Comparison of ENCODE assay signal across 1 cellular context in the genomic region with DNA sequence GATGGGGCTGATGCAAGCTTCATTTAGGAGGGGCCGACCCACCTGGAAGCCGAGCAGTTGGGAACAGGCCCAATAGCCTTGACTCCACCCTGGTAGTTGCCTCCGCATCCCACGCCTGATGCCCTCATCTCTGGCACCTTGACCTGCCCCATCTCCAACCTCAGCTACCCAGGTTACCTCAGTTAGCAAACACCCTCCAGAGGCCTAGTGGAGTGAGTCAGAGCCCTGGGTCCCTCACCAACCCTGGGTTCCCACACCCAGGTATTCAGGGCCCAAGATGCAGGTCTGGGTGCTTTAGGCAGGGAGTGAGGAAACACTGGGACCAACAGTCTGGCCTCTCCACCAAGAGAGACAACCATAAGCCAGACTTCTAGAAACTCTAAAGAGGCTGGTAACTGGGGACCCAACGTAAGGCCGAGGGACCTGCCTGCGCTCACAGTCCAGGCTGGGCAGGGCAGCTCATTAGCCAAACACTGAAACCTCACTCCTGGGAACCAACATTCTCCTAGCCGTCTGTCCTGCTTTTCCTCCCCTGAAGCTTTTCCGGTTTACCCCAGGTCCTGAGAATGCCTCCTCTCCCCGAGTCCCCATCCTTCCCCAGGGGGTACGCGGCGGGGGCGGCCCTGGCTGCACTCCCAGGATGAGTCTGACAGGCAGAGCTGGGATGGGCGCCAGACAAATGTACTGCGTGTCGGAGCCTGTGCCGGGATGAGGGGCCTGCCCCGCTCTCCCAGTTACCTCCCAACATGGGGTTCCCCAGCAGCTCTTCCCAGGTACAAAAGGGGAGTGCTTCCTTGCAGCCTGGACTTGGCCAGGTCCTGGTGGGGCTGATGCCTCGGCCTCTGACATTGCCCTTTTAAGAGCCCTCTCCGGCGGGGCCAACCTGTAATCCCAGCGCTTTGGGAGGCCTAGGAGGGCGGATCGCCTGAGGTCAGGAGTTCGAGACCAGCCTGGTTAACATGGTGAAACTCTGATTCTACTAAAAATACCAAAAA.
TF ChIP-seq lines count a peak whose summit lies in the region.

No MANE protein-coding gene starts in this region.

TF ChIP-seq in HEK293, 187 proteins besides CTCF, POLR2A, EP300 and RAD21 (continued from another document):
- TF ChIP-seq AEBP2 (tag by site-specific recombination; IDR thresholded peaks at IDR 0.05; ENCODE audit: borderline replicate concordance) (no peak), ZNF670 (tag by site-specific recombination; IDR thresholded peaks at IDR 0.05; ENCODE audit: low read depth) (no peak), OSR2 (tag by site-specific recombination; IDR thresholded peaks at IDR 0.05) (no peak), KLF10 (tag by site-specific recombination; IDR thresholded peaks at IDR 0.05) (no peak), ZNF202 (tag by site-specific recombination; IDR thresholded peaks at IDR 0.05; ENCODE audit: borderline replicate concordance) (no peak), PRDM1 (tag by site-specific recombination; IDR thresholded peaks at IDR 0.05) (no peak), ZFP69B (tag by site-specific recombination; IDR thresholded peaks at IDR 0.05) (peak; percentile 99), ZNF530 (tag by site-specific recombination; IDR thresholded peaks at IDR 0.05; ENCODE audit: low read depth) (no peak), ZNF514 (tag by site-specific recombination; IDR thresholded peaks at IDR 0.05) (no peak), GFI1B (tag by site-specific recombination; IDR thresholded peaks at IDR 0.05) (no peak), ZNF114 (tag by site-specific recombination; IDR thresholded peaks at IDR 0.05) (no peak), ZNF610 (tag by site-specific recombination; IDR thresholded peaks at IDR 0.05; ENCODE audit: borderline replicate concordance) (no peak), YY2 (tag by site-specific recombination; IDR thresholded peaks at IDR 0.05) (no peak), IKZF3 (tag by site-specific recombination; IDR thresholded peaks at IDR 0.05) (peak; percentile 82), FEZF1 (tag by site-specific recombination; IDR thresholded peaks at IDR 0.05) (no peak), ZBTB26 (tag by site-specific recombination; optimal IDR thresholded peaks at IDR 0.05) (no peak), ZNF555 (tag by site-specific recombination; conservative IDR thresholded peaks at IDR 0.05) (no peak), ZIC2 (tag by site-specific recombination; IDR thresholded peaks at IDR 0.05) (peak; percentile 87), ZNF639 (tag by site-specific recombination; IDR thresholded peaks at IDR 0.05) (no peak), ZBTB8A (tag by site-specific recombination; IDR thresholded peaks at IDR 0.05) (peak; percentile 66), ZNF677 (tag by site-specific recombination; IDR thresholded peaks at IDR 0.05) (no peak), ZNF654 (tag by site-specific recombination; IDR thresholded peaks at IDR 0.05; ENCODE audit: low read depth) (no peak), RBAK (tag by site-specific recombination; IDR thresholded peaks at IDR 0.05) (no peak), ZNF121 (tag by site-specific recombination; IDR thresholded peaks at IDR 0.05) (no peak), ZNF146 (tag by site-specific recombination; IDR thresholded peaks at IDR 0.05) (no peak), ZNF311 (tag by site-specific recombination; IDR thresholded peaks at IDR 0.05; ENCODE audit: borderline replicate concordance) (no peak), ZFP37 (tag by site-specific recombination; IDR thresholded peaks at IDR 0.05) (no peak), ZNF513 (tag by site-specific recombination; IDR thresholded peaks at IDR 0.05) (no peak), ZNF473 (tag by site-specific recombination; IDR thresholded peaks at IDR 0.05) (no peak), ZNF394 (tag by site-specific recombination; IDR thresholded peaks at IDR 0.05; ENCODE audit: borderline replicate concordance) (no peak; the same call in 1 of the 2 replicates), REPIN1 (tag by site-specific recombination; IDR thresholded peaks at IDR 0.05; ENCODE audit: low read depth) (no peak), ZNF549 (tag by site-specific recombination; IDR thresholded peaks at IDR 0.05) (no peak), ZSCAN30 (tag by site-specific recombination; IDR thresholded peaks at IDR 0.05) (no peak), ZNF416 (tag by site-specific recombination; IDR thresholded peaks at IDR 0.05) (no peak), ZNF148 (tag by site-specific recombination; IDR thresholded peaks at IDR 0.05; ENCODE audit: borderline replicate concordance) (no peak)
- TF ChIP-seq, protein P1, sequence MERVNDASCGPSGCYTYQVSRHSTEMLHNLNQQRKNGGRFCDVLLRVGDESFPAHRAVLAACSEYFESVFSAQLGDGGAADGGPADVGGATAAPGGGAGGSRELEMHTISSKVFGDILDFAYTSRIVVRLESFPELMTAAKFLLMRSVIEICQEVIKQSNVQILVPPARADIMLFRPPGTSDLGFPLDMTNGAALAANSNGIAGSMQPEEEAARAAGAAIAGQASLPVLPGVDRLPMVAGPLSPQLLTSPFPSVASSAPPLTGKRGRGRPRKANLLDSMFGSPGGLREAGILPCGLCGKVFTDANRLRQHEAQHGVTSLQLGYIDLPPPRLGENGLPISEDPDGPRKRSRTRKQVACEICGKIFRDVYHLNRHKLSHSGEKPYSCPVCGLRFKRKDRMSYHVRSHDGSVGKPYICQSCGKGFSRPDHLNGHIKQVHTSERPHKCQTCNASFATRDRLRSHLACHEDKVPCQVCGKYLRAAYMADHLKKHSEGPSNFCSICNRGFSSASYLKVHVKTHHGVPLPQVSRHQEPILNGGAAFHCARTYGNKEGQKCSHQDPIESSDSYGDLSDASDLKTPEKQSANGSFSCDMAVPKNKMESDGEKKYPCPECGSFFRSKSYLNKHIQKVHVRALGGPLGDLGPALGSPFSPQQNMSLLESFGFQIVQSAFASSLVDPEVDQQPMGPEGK (tag by site-specific recombination; IDR thresholded peaks at IDR 0.05), result peak; percentile 84
- TF ChIP-seq, protein P2, sequence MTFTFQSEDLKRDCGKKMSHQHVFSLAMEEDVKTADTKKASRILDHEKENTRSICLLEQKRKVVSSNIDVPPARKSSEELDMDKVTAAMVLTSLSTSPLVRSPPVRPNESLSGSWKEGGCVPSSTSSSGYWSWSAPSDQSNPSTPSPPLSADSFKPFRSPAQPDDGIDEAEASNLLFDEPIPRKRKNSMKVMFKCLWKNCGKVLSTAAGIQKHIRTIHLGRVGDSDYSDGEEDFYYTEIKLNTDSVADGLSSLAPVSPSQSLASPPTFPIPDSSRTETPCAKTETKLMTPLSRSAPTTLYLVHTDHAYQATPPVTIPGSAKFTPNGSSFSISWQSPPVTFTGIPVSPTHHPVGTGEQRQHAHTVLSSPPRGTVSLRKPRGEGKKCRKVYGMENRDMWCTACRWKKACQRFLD (tag by site-specific recombination; IDR thresholded peaks at IDR 0.05), result no peak
- TF ChIP-seq, protein P3, sequence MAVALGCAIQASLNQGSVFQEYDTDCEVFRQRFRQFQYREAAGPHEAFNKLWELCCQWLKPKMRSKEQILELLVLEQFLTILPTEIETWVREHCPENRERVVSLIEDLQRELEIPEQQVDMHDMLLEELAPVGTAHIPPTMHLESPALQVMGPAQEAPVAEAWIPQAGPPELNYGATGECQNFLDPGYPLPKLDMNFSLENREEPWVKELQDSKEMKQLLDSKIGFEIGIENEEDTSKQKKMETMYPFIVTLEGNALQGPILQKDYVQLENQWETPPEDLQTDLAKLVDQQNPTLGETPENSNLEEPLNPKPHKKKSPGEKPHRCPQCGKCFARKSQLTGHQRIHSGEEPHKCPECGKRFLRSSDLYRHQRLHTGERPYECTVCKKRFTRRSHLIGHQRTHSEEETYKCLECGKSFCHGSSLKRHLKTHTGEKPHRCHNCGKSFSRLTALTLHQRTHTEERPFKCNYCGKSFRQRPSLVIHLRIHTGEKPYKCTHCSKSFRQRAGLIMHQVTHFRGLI (tag by site-specific recombination; IDR thresholded peaks at IDR 0.05), result 0 out of 2 replicates have a peak, but pooled peaks have one; percentile 34
TF ChIP-seq in HEK293: peak in this region for 34.
